In genomic region chr2:217430916-217431576, GRCh38 we compare ENCODE assay signal across 14 cellular contexts.
DNase-seq lines count a peak whose midpoint lies in the region; ATAC-seq and TF ChIP-seq lines count a peak whose summit lies in the region.
"Had no signal": no experiment of that assay in that cellular context is flagged by ENCODE, and none has a peak within 500 bp of the region (broad histone marks: within the 10 kb centered on the region; RNA-seq: fewer than 3 reads in every experiment).

No MANE protein-coding gene starts in this region.

- H3K36me3 ChIP-seq in breast epithelium (no peaks in the 10 kb centered on the region), stomach (no peaks in the 10 kb centered on the region), Karpas-422 (ENCODE audit: insufficient read depth, low read length) (no peaks in the 10 kb centered on the region)
- H3K36me3 ChIP-seq: adrenal gland had no signal

- H3K79me2 ChIP-seq in Karpas-422 (ENCODE audit: low read length), result no peaks in the 10 kb centered on the region

- no peaks in the 10 kb centered on the region for H4K20me1 ChIP-seq in Karpas-422 (ENCODE audit: insufficient read depth, low read depth, low read length)

- no peak for DNase-seq in breast epithelium (ENCODE audit: low spot score in 2 of 2)
- DNase-seq in right cardiac atrium, result no peak
- no peak for DNase-seq in stomach
- no peak for DNase-seq in left colon
- no peak for DNase-seq in Karpas-422
- no peak for DNase-seq in NCI-H128 (lab: John Stamatoyannopoulos, UW; ENCODE audit: unreplicated experiment)
- DNase-seq: activated B cell treated with CpG ODN at 0.5 μM for 24 hours; activated CD8-positive, alpha-beta memory T cell treated with anti-CD3 and anti-CD28 coated beads, Interleukin-2, amount 50 U/mL, for 48 hours; naive thymus-derived CD8-positive, alpha-beta T cell; stimulated activated naive CD8-positive, alpha-beta T cell treated with anti-CD3 and anti-CD28 coated beads, Interleukin-15, Interleukin-2, amounts not matched to agents 100 U/mL and 50 U/mL, for 24 hours; SW 1271 had no signal

- no peak overlapping the region for H3K9ac ChIP-seq in Karpas-422 (ENCODE audit: low read length)

- peak overlapping the region; percentile 7 to 63 for H3K27ac ChIP-seq in breast epithelium
- H3K27ac ChIP-seq in right cardiac atrium (ENCODE audit: low read length), result peak overlapping the region; percentile 92
- peak overlapping the region in 4 of 5 donors; percentile 8 to 78 (median 74) for H3K27ac ChIP-seq in stomach
- H3K27ac ChIP-seq in Karpas-422 (ENCODE audit: low read length), result no peak overlapping the region

- H3K4me2 ChIP-seq in Karpas-422 (ENCODE audit: low read depth, low read length, poor library complexity, severe bottlenecking), result no peak overlapping the region

- TF ChIP-seq POLR2A in breast epithelium (IDR thresholded peaks at IDR 0.05) (no peak), stomach (IDR thresholded peaks at IDR 0.05) (no peak)

- H3K9me3 ChIP-seq in breast epithelium, result no peaks in the 10 kb centered on the region
- no peaks in the 10 kb centered on the region for H3K9me3 ChIP-seq in right cardiac atrium (ENCODE audit: control insufficient read depth, low read length)
- H3K9me3 ChIP-seq in stomach, result no peaks in the 10 kb centered on the region
- H3K9me3 ChIP-seq in Karpas-422 (ENCODE audit: low read length), result no peaks in the 10 kb centered on the region
- H3K9me3 ChIP-seq: adrenal gland had no signal

- H3K9me2 ChIP-seq in Karpas-422 (replicated peaks; ENCODE audit: insufficient read depth, low read length), result no peaks in the 10 kb centered on the region

- ATAC-seq in right cardiac atrium (peak; percentile 8 to 31), left colon (no peak)
- ATAC-seq: HCT116; naive thymus-derived CD8-positive, alpha-beta T cell; stimulated activated naive CD8-positive, alpha-beta T cell treated with anti-CD3 and anti-CD28 coated beads, Interleukin-15, Interleukin-2, amounts not matched to agents 100 U/mL and 50 U/mL, for 24 hours had no signal

- H3K4me1 ChIP-seq in breast epithelium (peaks cover 0 to 2% of the 10 kb centered on the region in 2 donors), right cardiac atrium (ENCODE audit: control insufficient read depth, insufficient read depth, low read length) (peaks cover 13% of the 10 kb centered on the region), stomach (peaks cover 6 to 73% (median 33%) of the 10 kb centered on the region in 4 donors), Karpas-422 (ENCODE audit: low read length) (peaks cover 5% of the 10 kb centered on the region)

- no peak overlapping the region for H2AFZ ChIP-seq in Karpas-422 (ENCODE audit: low read length)

- TF ChIP-seq RAD21 in Ishikawa (IDR thresholded peaks at IDR 0.05; ENCODE audit: low read depth), result no peak

- H3K4me3 ChIP-seq in breast epithelium (no peak overlapping the region), right cardiac atrium (ENCODE audit: low read length) (no peak overlapping the region), stomach (no peak overlapping the region), Karpas-422 (ENCODE audit: low read length) (no peak overlapping the region)
- H3K4me3 ChIP-seq: adrenal gland had no signal

- TF ChIP-seq EP300 in Ishikawa (IDR thresholded peaks at IDR 0.05; ENCODE audit: borderline replicate concordance), result no peak
- no peak for TF ChIP-seq EP300 in stomach (IDR thresholded peaks at IDR 0.05)

- WGBS in right cardiac atrium, result 48% methylated on average over 3 of the region's 3 CpGs
- WGBS in stomach, 5 donors, result 62 to 75% (median 68%) methylated on average over 3 of the region's 3 CpGs

- H3K27me3 ChIP-seq in breast epithelium (no peaks in the 10 kb centered on the region), right cardiac atrium (ENCODE audit: control insufficient read depth, insufficient read depth) (no peaks in the 10 kb centered on the region), stomach (no peaks in the 10 kb centered on the region), Karpas-422 (ENCODE audit: low read length) (no peaks in the 10 kb centered on the region)
- H3K27me3 ChIP-seq: adrenal gland had no signal

- intact Hi-C loops in breast epithelium (cut with DNase I; ENCODE audit: low total_unique reads), result no loop called here
- intact Hi-C loops in right cardiac atrium (cut with DNase I), result loop anchor here in 2 of 4 donors (5.0 to 10.0 kb wide), 2 partner anchors 34 to 736 kb away; partner anchors contain the start of gene IGFBP5 (in 1 of the 2)
- intact Hi-C loops in stomach (cut with DNase I; ENCODE audit: low total_unique reads), result no loop called here
- intact Hi-C loops in left colon (cut with DNase I, micrococcal nuclease), result no loop called here

- TF ChIP-seq CTCF in breast epithelium (IDR thresholded peaks at IDR 0.05) (no peak), stomach (IDR thresholded peaks at IDR 0.05) (no peak)

TF ChIP-seq in Ishikawa, 13 proteins besides CTCF, POLR2A, EP300 and RAD21:
- TF ChIP-seq CEBPB (IDR thresholded peaks at IDR 0.05), result peak; percentile 93
- no peak for TF ChIP-seq NFIC (IDR thresholded peaks at IDR 0.05)
